1 cellular context compared by ENCODE assay signal in the genomic region with DNA sequence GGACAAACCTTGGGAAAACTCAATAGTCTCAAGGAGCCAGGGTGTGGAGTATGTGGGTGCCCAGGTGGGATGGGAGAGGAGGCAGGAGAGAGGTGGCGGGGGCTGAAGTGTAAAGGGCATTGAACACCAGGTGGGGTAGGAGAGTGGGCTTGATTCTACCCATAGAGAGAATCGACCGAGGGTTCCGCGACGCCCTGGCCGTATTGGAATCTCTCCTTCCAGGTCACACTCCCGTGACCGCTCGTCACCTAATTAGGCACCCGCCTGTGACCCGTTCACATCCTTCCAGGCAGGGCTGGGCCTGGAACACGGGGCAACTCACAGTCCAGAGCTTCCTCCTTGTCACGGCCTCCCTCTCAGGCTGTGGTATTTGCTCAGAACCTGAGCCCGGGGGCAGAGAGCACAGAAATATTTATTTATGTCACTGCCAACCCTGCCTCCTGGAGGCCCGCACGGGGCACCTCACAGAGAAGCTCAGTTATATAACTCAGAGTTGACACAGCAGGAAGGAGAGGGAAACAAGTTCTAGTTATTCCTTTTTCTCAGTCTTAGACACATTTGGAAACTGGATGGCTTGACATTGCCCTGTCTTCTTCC.
TF ChIP-seq lines count a peak whose summit lies in the region.

No MANE protein-coding gene starts in this region.

TF ChIP-seq in HCT116, 20 proteins besides CTCF, POLR2A, EP300 and RAD21 (continued from another document):
- TF ChIP-seq, protein P1, sequence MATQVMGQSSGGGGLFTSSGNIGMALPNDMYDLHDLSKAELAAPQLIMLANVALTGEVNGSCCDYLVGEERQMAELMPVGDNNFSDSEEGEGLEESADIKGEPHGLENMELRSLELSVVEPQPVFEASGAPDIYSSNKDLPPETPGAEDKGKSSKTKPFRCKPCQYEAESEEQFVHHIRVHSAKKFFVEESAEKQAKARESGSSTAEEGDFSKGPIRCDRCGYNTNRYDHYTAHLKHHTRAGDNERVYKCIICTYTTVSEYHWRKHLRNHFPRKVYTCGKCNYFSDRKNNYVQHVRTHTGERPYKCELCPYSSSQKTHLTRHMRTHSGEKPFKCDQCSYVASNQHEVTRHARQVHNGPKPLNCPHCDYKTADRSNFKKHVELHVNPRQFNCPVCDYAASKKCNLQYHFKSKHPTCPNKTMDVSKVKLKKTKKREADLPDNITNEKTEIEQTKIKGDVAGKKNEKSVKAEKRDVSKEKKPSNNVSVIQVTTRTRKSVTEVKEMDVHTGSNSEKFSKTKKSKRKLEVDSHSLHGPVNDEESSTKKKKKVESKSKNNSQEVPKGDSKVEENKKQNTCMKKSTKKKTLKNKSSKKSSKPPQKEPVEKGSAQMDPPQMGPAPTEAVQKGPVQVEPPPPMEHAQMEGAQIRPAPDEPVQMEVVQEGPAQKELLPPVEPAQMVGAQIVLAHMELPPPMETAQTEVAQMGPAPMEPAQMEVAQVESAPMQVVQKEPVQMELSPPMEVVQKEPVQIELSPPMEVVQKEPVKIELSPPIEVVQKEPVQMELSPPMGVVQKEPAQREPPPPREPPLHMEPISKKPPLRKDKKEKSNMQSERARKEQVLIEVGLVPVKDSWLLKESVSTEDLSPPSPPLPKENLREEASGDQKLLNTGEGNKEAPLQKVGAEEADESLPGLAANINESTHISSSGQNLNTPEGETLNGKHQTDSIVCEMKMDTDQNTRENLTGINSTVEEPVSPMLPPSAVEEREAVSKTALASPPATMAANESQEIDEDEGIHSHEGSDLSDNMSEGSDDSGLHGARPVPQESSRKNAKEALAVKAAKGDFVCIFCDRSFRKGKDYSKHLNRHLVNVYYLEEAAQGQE (IDR thresholded peaks at IDR 0.05; ENCODE audit: low read depth) = no peak
- TF ChIP-seq, protein P2, sequence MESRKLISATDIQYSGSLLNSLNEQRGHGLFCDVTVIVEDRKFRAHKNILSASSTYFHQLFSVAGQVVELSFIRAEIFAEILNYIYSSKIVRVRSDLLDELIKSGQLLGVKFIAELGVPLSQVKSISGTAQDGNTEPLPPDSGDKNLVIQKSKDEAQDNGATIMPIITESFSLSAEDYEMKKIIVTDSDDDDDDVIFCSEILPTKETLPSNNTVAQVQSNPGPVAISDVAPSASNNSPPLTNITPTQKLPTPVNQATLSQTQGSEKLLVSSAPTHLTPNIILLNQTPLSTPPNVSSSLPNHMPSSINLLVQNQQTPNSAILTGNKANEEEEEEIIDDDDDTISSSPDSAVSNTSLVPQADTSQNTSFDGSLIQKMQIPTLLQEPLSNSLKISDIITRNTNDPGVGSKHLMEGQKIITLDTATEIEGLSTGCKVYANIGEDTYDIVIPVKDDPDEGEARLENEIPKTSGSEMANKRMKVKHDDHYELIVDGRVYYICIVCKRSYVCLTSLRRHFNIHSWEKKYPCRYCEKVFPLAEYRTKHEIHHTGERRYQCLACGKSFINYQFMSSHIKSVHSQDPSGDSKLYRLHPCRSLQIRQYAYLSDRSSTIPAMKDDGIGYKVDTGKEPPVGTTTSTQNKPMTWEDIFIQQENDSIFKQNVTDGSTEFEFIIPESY (IDR thresholded peaks at IDR 0.05; ENCODE audit: extremely low read depth, insufficient replicate concordance, low read length) = no peak
